13 cellular contexts compared by ENCODE assay signal in the genomic region with DNA sequence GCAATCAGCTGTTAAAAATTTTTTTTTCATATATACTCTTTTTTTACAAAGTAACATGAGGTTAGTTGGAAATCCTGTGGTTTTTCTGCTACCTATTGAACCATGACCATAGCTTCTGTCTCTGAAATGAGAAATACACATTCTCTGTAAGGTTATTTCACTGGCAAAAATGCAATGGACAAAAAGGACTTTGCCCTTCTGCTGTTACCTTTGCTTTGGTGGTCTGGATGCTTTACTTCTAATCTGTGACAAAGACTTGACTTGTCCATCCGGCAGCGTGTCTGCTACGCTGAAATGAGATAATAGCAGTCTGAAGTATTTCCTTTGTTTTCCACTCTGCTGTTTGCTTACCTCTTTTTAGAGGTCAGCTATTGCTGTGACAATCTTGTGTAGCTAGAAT.
A peak's percentile ranks its signal among the peaks of the same experiment; 100 is the strongest.
DNase-seq lines count a peak whose midpoint lies in the region.
"Had no signal": no experiment of that assay in that cellular context is flagged by ENCODE, and none has a peak within 500 bp of the region (broad histone marks: within the 10 kb centered on the region; RNA-seq: fewer than 3 reads in every experiment).

No MANE protein-coding gene starts in this region.

- peak; percentile 15 for DNase-seq in ACHN
- DNase-seq in NCI-H1105 (lab: John Stamatoyannopoulos, UW): peak; percentile 17
- peak; percentile 48 for DNase-seq in OCI-M1 (lab: John Stamatoyannopoulos, UW)
- DNase-seq in glomerular visceral epithelial cell (ENCODE audit: extremely low spot score): peak; percentile 76
- DNase-seq in NCI-H524 treated with DMSO at 0.1 percent for 48 hours (lab: John Stamatoyannopoulos, UW): no peak
- no peak for DNase-seq in stimulated activated CD4-positive, alpha-beta T cell treated with anti-CD3 and anti-CD28 coated beads, Interleukin-15, amount 100 ng/mL, for 24 hours
- DNase-seq in stimulated activated CD4-positive, alpha-beta T cell treated with anti-CD3 and anti-CD28 coated beads, Interleukin-2, amount 100 ng/mL, for 24 hours: no peak
- no peak for DNase-seq in stimulated activated CD8-positive, alpha-beta memory T cell treated with anti-CD3 and anti-CD28 coated beads, Interleukin-4, amount 100 ng/mL, for 48 hours
- DNase-seq: EL, H9, lower lobe of right lung, occipital lobe, T-helper 2 cell had no signal

- in situ Hi-C loops in ACHN (cut with HindIII; ENCODE audit: low pct_ligation_motif_present, low pct_unique_long_range_greater_than_20kb, low sequenced_read_pairs): no loop called here

Comparison
In these comparisons a context has a peak if more than half of its experiments do, and no peak if none do; other contexts are left out.
1. DNase-seq: peak in ACHN (single experiment), NCI-H1105 (single experiment), OCI-M1 (single experiment) and glomerular visceral epithelial cell (single experiment); none in NCI-H524 treated with DMSO at 0.1 percent for 48 hours (single experiment), stimulated activated CD4-positive, alpha-beta T cell treated with anti-CD3 and anti-CD28 coated beads, Interleukin-15, amount 100 ng/mL, for 24 hours (single experiment), stimulated activated CD4-positive, alpha-beta T cell treated with anti-CD3 and anti-CD28 coated beads, Interleukin-2, amount 100 ng/mL, for 24 hours (0 of 2) and stimulated activated CD8-positive, alpha-beta memory T cell treated with anti-CD3 and anti-CD28 coated beads, Interleukin-4, amount 100 ng/mL, for 48 hours (single experiment).